In genomic region chr2:225275443-225275842, GRCh38 we compare ENCODE assay signal across 20 cellular contexts.
DNase-seq lines count a peak whose midpoint lies in the region; ATAC-seq, FAIRE-seq and TF ChIP-seq lines count a peak whose summit lies in the region.
"Had no signal": no experiment of that assay in that cellular context is flagged by ENCODE, and none has a peak within 500 bp of the region (broad histone marks: within the 10 kb centered on the region; RNA-seq: fewer than 3 reads in every experiment).

No MANE protein-coding gene starts in this region.

- H3K9me3 Mint-ChIP-seq in memory B cell, result peaks cover 3% of the 10 kb centered on the region

- H3K27ac Mint-ChIP-seq in memory B cell, result peak overlapping the region; percentile 28
- H3K27ac Mint-ChIP-seq: CD8-positive, alpha-beta T cell; T-helper 1 cell treated with Interleukin-12 subunit alpha and Interleukin-12 subunit beta and Interleukin-4 antibody, amounts not matched to agents 30 μg/mL and 1 μg/mL, for 36 hours had no signal

- H3K27ac ChIP-seq in esophagus muscularis mucosa (replicated peaks in 1 of 4), result no peak overlapping the region
- H3K27ac ChIP-seq: C4-2B had no signal

- no peak for TF ChIP-seq POLR2A in esophagus muscularis mucosa (IDR thresholded peaks at IDR 0.05; ENCODE audit: low read depth)

- FAIRE-seq in GM19239 (lab: Jason Lieb, UNC), result peak; percentile 48
- FAIRE-seq: HepG2 had no signal

- H3K36me3 Mint-ChIP-seq in memory B cell, result peaks cover 2% of the 10 kb centered on the region

- no peak for TF ChIP-seq EP300 in esophagus muscularis mucosa (IDR thresholded peaks at IDR 0.05)

- no peaks in the 10 kb centered on the region for H3K9me3 ChIP-seq in esophagus muscularis mucosa
- H3K9me3 ChIP-seq: Caco-2, SK-N-SH had no signal

- peaks cover 22% of the 10 kb centered on the region for H3K4me1 Mint-ChIP-seq in memory B cell

- no peak for TF ChIP-seq CTCF in esophagus muscularis mucosa (IDR thresholded peaks at IDR 0.05)

- H3K27me3 Mint-ChIP-seq in memory B cell, result no peaks in the 10 kb centered on the region
- H3K27me3 Mint-ChIP-seq: B cell had no signal

- DNase-seq in GM19239 (ENCODE audit: insufficient read length, low spot score) (no peak), NCI-H69 (lab: John Stamatoyannopoulos, UW) (peak; percentile 18), memory B cell (ENCODE audit: low spot score in 2 of 2) (no peak), islet precursor cell (no peak), esophagus muscularis mucosa (ENCODE audit: extremely low spot score) (no peak), pons (ENCODE audit: low spot score) (no peak)
- DNase-seq: Caco-2; CD8-positive, alpha-beta T cell; GDM1; NCI-H1048; NCI-H2107; NCI-H526 treated with DMSO at 0.1 percent for 48 hours; SW 1271 had no signal

- no peaks in the 10 kb centered on the region for H3K36me3 ChIP-seq in esophagus muscularis mucosa

- intact Hi-C loops in esophagus muscularis mucosa (cut with DNase I), result no loop called here

- no peak overlapping the region for H3K4me3 Mint-ChIP-seq in memory B cell
- H3K4me3 Mint-ChIP-seq: CD8-positive, alpha-beta T cell; T-helper 1 cell treated with Interleukin-12 subunit alpha and Interleukin-12 subunit beta and Interleukin-4 antibody, amounts not matched to agents 30 μg/mL and 1 μg/mL, for 36 hours had no signal

- no peaks in the 10 kb centered on the region for H3K4me1 ChIP-seq in esophagus muscularis mucosa
- H3K4me1 ChIP-seq: Caco-2 had no signal

- H3K27me3 ChIP-seq in esophagus muscularis mucosa, result no peaks in the 10 kb centered on the region

- H3K4me3 ChIP-seq in esophagus muscularis mucosa, result no peak overlapping the region

- ATAC-seq in memory B cell (ENCODE audit: low read depth) (no peak), HG03571 (IDR thresholded peaks at IDR 0.05; ENCODE audit: unreplicated experiment) (no peak)
- ATAC-seq: CD8-positive, alpha-beta T cell; HCT116; HepG2 had no signal
